9 cellular contexts compared by ENCODE assay signal in the genomic region with DNA sequence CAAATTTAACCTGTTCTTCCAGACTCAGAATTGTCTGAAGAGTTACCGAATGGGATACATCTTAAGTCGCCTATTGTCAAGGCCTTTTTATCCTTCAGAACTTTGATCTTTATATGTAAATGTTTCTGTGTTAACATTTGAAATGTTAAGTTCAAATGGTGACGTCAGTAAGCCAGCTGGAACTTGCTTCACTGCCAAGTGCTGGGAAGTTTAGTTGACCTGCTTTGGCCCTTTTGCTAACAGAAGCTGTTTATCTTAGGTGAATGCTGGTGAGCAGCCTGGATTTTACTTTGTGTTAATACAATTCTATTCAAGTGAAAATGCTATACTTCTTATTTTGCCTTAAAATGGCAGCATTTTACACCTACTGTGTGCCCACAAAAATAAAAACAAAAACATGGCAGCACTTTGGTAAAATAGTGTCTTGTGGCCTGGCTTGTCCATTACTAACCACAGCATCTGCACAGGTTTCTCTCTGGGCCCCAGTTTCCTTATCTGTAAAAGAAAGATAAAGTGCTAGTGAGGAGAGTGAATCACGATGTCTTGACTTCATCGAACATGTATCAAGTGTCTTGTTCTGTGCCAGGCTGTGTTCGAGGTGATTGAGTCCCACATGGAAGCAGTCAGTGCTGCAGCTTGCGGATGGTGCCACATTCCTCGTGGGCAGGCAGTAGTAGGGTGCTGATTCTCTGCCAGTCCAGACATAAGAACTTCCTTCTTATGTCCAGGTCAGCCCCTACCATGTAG. TPM values are rescaled to one million over a fixed set of nuclear protein-coding genes. Genes with fewer than 3 reads are reported as not detected.
DNase-seq lines count a peak whose midpoint lies in the region; FAIRE-seq and TF ChIP-seq lines count a peak whose summit lies in the region.
"Had no signal": no experiment of that assay in that cellular context is flagged by ENCODE, and none has a peak within 500 bp of the region (broad histone marks: within the 10 kb centered on the region; RNA-seq: fewer than 3 reads in every experiment).

No MANE protein-coding gene starts in this region.

- H3K23me2 ChIP-seq in H1 (ENCODE audit: low read depth, low read length): peaks cover 7% of the 10 kb centered on the region; the same call in 1 of the 2 replicates

- POLR2A ChIA-PET in H1 (lab: Charles Lee; ENCODE audit: partially characterized antibody): interaction anchor here (1.2 to 2.2 kb wide), 2 partner anchors 28 to 56 kb away, joined by 3 to 5 read pairs; a partner anchor contains a TSS

- TF ChIP-seq EP300 in H1 (IDR thresholded peaks at IDR 0.05; ENCODE audit: borderline replicate concordance in 1 of 2, low read depth in 2 of 2, low read length in 2 of 2): no peak

- H3K27me3 ChIP-seq in BLaER1 (peaks cover 8% of the 10 kb centered on the region; the same call in 1 of the 2 replicates), H1 (replicated peaks in 1 of 4; ENCODE audit: control insufficient read depth in 3 of 4, extremely low read depth in 1 of 4, insufficient read depth in 3 of 4, low read length in 3 of 4) (peaks cover 0 to 2% (median 0%) of the 10 kb centered on the region in 4 experiments; a peak in 2 of 7 replicates), SJCRH30 (no peaks in the 10 kb centered on the region)

- H3K4ac ChIP-seq in H1 (replicated peaks; ENCODE audit: insufficient read length, low read depth, low read length): no peak overlapping the region

- peak overlapping the region; percentile 46; the same call in 1 of the 2 replicates for H2BK15ac ChIP-seq in H1 (ENCODE audit: low read length)

- H2AFZ ChIP-seq in H1 (ENCODE audit: low read length): no peak overlapping the region

- no peak overlapping the region for H4K91ac ChIP-seq in H1 (replicated peaks; ENCODE audit: insufficient read length, low read length)

- H3K9me3 ChIP-seq in BLaER1: peaks cover 12% of the 10 kb centered on the region
- H3K9me3 ChIP-seq in H1 (ENCODE audit: insufficient read depth in 2 of 2, low read depth in 1 of 2, low read length in 1 of 2): no peaks in the 10 kb centered on the region
- H3K9me3 ChIP-seq in SJCRH30 (replicated peaks): no peaks in the 10 kb centered on the region

- H2BK120ac ChIP-seq in H1 (replicated peaks; ENCODE audit: low read depth, low read length): no peak overlapping the region

- peaks cover 8% of the 10 kb centered on the region for H3K36me3 ChIP-seq in BLaER1
- peaks cover 0 to 5% (median 2%) of the 10 kb centered on the region in 4 experiments; a peak in 2 of 8 replicates for H3K36me3 ChIP-seq in H1 (ENCODE audit: control insufficient read depth in 2 of 4, insufficient read depth in 4 of 4, low read length in 3 of 4)
- peaks cover under 1% of the 10 kb centered on the region for H3K36me3 ChIP-seq in SJCRH30

- H3K79me1 ChIP-seq in H1 (ENCODE audit: low read depth, low read length): peaks cover 8% of the 10 kb centered on the region

- H3K23ac ChIP-seq in H1 (ENCODE audit: insufficient read length): no peak overlapping the region

- H3K18ac ChIP-seq in H1 (ENCODE audit: extremely low read depth, low read length): no peak overlapping the region

- peaks cover 25% of the 10 kb centered on the region for H3K4me1 ChIP-seq in BLaER1
- H3K4me1 ChIP-seq in H1 (replicated peaks in 1 of 4; ENCODE audit: control insufficient read depth in 3 of 4, insufficient read depth in 4 of 4, low read length in 3 of 4): peaks cover 5 to 16% (median 8%) of the 10 kb centered on the region in 4 experiments; a peak in 6 of 7 replicates
- H3K4me1 ChIP-seq in SJCRH30: peaks cover 8% of the 10 kb centered on the region; the same call in 1 of the 2 replicates

- H3K4me3 ChIP-seq in BLaER1 (no peak overlapping the region), H1 (ENCODE audit: extremely low read depth in 1 of 4, insufficient read depth in 2 of 4, low read depth in 3 of 4, low read length in 4 of 4) (peak overlapping the region in 1 of 4 experiments; percentile 90; a peak in 2 of 8 replicates), SJCRH30 (no peak overlapping the region)

- H4K8ac ChIP-seq in H1 (ENCODE audit: extremely low read depth, insufficient read depth, low read length): no peak overlapping the region

- H3K14ac ChIP-seq in H1 (ENCODE audit: insufficient read length): no peak overlapping the region

- H4K20me1 ChIP-seq in BLaER1 (peaks cover 59% of the 10 kb centered on the region), H1 (replicated peaks in 1 of 2; ENCODE audit: control insufficient read depth in 1 of 2, insufficient read depth in 2 of 2, low read length in 2 of 2) (peaks cover 11 to 18% of the 10 kb centered on the region in 2 experiments)

- H4K5ac ChIP-seq in H1 (ENCODE audit: insufficient read length, low read depth, low read length): no peak overlapping the region

- H2AK5ac ChIP-seq in H1 (ENCODE audit: low read depth, low read length): peak overlapping the region; percentile 94

- H2BK20ac ChIP-seq in H1 (ENCODE audit: low read length): no peak overlapping the region

- peak; percentile 58 for FAIRE-seq in H1 (lab: Jason Lieb, UNC)

- H3K9ac ChIP-seq in BLaER1 (no peak overlapping the region), H1 (replicated peaks in 1 of 4; ENCODE audit: extremely low read depth in 1 of 4, low read depth in 3 of 4, low read length in 3 of 4) (no peak overlapping the region)

- no peak for TF ChIP-seq POLR2A in H1 (IDR thresholded peaks at IDR 0.05; ENCODE audit: control extremely low read depth in 1 of 2, low read depth in 2 of 2, low read length in 2 of 2)

- CTCF ChIA-PET in H1 (lab: Charles Lee; ENCODE audit: partially characterized antibody): interaction anchor here (1.0 to 1.6 kb wide), 5 partner anchors 22 to 162 kb away, joined by 3 to 6 read pairs (median 3); no protein-coding TSS in a partner anchor

- no peak for TF ChIP-seq CTCF in H1 (IDR thresholded peaks at IDR 0.05; ENCODE audit: control extremely low read depth in 1 of 3, insufficient read depth in 1 of 3, low read depth in 1 of 3, low read length in 3 of 3)

- peaks cover 13 to 64% of the 10 kb centered on the region in 2 experiments for H3K79me2 ChIP-seq in H1 (ENCODE audit: control insufficient read depth in 1 of 2, insufficient read depth in 2 of 2, low read length in 2 of 2)

- H3K4me2 ChIP-seq in BLaER1 (peak overlapping the region; percentile 97), H1 (ENCODE audit: insufficient read depth in 1 of 2, low read depth in 2 of 2, low read length in 2 of 2) (peak overlapping the region; percentile 79 to 99)

- H3K27ac ChIP-seq in BLaER1 (no peak overlapping the region), H1 (ENCODE audit: low read depth, low read length) (no peak overlapping the region), SJCRH30 (no peak overlapping the region)

- WGBS in H1 (ENCODE audit: extremely low coverage in 1 of 2, insufficient coverage in 1 of 2, insufficient read length in 1 of 2, insufficient replicate concordance in 2 of 2, low coverage in 1 of 2, low lambda C conversion rate in 2 of 2, missing lambda C conversion rate in 1 of 2), 2 experiments: 66% methylated on average over 8 of the region's 8 CpGs; no CpG with 5 or more reads in 1 of the 2 experiments

- no peak overlapping the region for H3K56ac ChIP-seq in H1 (replicated peaks; ENCODE audit: insufficient read length, low read depth, low read length)

- H2BK12ac ChIP-seq in H1 (ENCODE audit: low read depth, low read length): peak overlapping the region; percentile 99

- no peak for TF ChIP-seq RAD21 in H1 (IDR thresholded peaks at IDR 0.05 in 1 of 2, conservative IDR thresholded peaks at IDR 0.05 in 1 of 2; ENCODE audit: low read depth in 2 of 2, low read length in 2 of 2)

- no peak overlapping the region for H2BK5ac ChIP-seq in H1 (ENCODE audit: low read depth, low read length)

- DNase-seq in M059J (ENCODE audit: low read depth) (peak; percentile 48), H1 (ENCODE audit: low read depth in 1 of 2, low spot score in 2 of 2) (no peak), myocyte (ENCODE audit: low read depth) (peak; percentile 43), DMS153 treated with DMSO at 0.1 percent for 48 hours (lab: John Stamatoyannopoulos, UW; ENCODE audit: unreplicated experiment) (no peak), SJCRH30 (no peak), germinal center (ENCODE audit: low spot score) (no peak)
- no peak for DNase-seq in stimulated activated CD4-positive, alpha-beta T cell treated with anti-CD3 and anti-CD28 coated beads, Interleukin-15, amount 100 ng/mL, for 24 hours
- DNase-seq: activated B cell treated with CpG ODN at 0.5 μM for 24 hours had no signal

RNA-seq across cellular contexts. Expression of a gene that starts 2.2 kb away (rescaled TPM):
- 10.2 and 22.2 TPM in 2 replicates for total RNA-seq in M059J (2014; rRNA removed; shearing (Covaris generic))
- 23.6 and 25.4 TPM in 2 replicates for total RNA-seq in H1 (2021; fragmentation: NEBNext Ultra II Directional; extraction: Animal tissue kit (Norgen Biotek cat#: 25700))
- polyA plus RNA-seq in H1 (2011; rRNA removed): 35.5 and 38.2 TPM in 2 replicates
- polyA plus RNA-seq in H1 (2011; cell fraction: cytosol; rRNA removed): 36.4 TPM
- polyA plus RNA-seq in H1 (2011; cell fraction: nucleus; rRNA removed): 55.1 TPM
- polyA plus RNA-seq in H1 (2012, experiment 1 of 2): 23.7 to 27.2 TPM (median 25.9 TPM) in 4 replicates
- polyA plus RNA-seq in H1 (2012, experiment 2 of 2): 17.0 TPM
- polyA plus RNA-seq in H1 (2013, experiment 1 of 2): 20.8 TPM
- 20.3 TPM for polyA plus RNA-seq in H1 (2013, experiment 2 of 2)
- 17.3 and 21.0 TPM in 2 replicates for polyA minus RNA-seq in H1 (2011; rRNA and poly(A)+ RNA removed)
- polyA minus RNA-seq in H1 (2011; cell fraction: cytosol; rRNA and poly(A)+ RNA removed): 8.7 TPM
- polyA minus RNA-seq in H1 (2011; cell fraction: nucleus; rRNA and poly(A)+ RNA removed): 14.9 TPM
- total RNA-seq in myocyte: 22.5 and 29.2 TPM in 2 replicates
- 36.7 TPM for polyA plus RNA-seq in myocyte (2012)
- total RNA-seq in SJCRH30 (2014; rRNA removed; shearing (Covaris generic)): 17.3 and 19.5 TPM in 2 replicates

RNA-seq across cellular contexts. Expression of a gene that starts 56.0 kb away (rescaled TPM):
- total RNA-seq in M059J (2014; rRNA removed; shearing (Covaris generic)): 6.1 and 9.3 TPM in 2 replicates
- total RNA-seq in H1 (2021; fragmentation: NEBNext Ultra II Directional; extraction: Animal tissue kit (Norgen Biotek cat#: 25700)): 24.7 and 27.9 TPM in 2 replicates
- 14.8 and 21.5 TPM in 2 replicates for polyA plus RNA-seq in H1 (2011; rRNA removed)
- 23.6 TPM for polyA plus RNA-seq in H1 (2011; cell fraction: cytosol; rRNA removed)
- 14.3 TPM for polyA plus RNA-seq in H1 (2011; cell fraction: nucleus; rRNA removed)
- 17.1 to 20.8 TPM (median 17.7 TPM) in 4 replicates for polyA plus RNA-seq in H1 (2012, experiment 1 of 2)
- polyA plus RNA-seq in H1 (2012, experiment 2 of 2): 24.0 TPM
- 16.4 TPM for polyA plus RNA-seq in H1 (2013, experiment 1 of 2)
- polyA plus RNA-seq in H1 (2013, experiment 2 of 2): 16.1 TPM
- polyA minus RNA-seq in H1 (2011; rRNA and poly(A)+ RNA removed): 8.5 and 11.9 TPM in 2 replicates
- 11.2 TPM for polyA minus RNA-seq in H1 (2011; cell fraction: cytosol; rRNA and poly(A)+ RNA removed)
- polyA minus RNA-seq in H1 (2011; cell fraction: nucleus; rRNA and poly(A)+ RNA removed): 4.9 TPM
- total RNA-seq in myocyte: 0.29 and 0.47 TPM in 2 replicates
- polyA plus RNA-seq in myocyte (2012): 0.69 TPM
- total RNA-seq in SJCRH30 (2014; rRNA removed; shearing (Covaris generic)): 5.7 and 5.8 TPM in 2 replicates

Comparison
In these comparisons a context has a peak if more than half of its experiments do, and no peak if none do; other contexts are left out.
1. DNase-seq: peak in M059J (single experiment) and myocyte (single experiment); none in H1 (0 of 2), DMS153 treated with DMSO at 0.1 percent for 48 hours (single experiment), SJCRH30 (0 of 2), stimulated activated CD4-positive, alpha-beta T cell treated with anti-CD3 and anti-CD28 coated beads, Interleukin-15, amount 100 ng/mL, for 24 hours (single experiment) and germinal center (single experiment).